Comparison of ENCODE assay signal across 1 cellular context in genomic region chr5:142324871-142325676, GRCh38.
TF ChIP-seq lines count a peak whose summit lies in the region.

Gene SPRY4 (minus strand): TSS chr5:142325021. CDS start chr5:142315108, 9,913 bp downstream.

TF ChIP-seq in HepG2, 621 proteins besides CTCF, POLR2A, EP300 and RAD21 (continued from another document and continues in another):
- TF ChIP-seq ATF4 (CRISPR knock-in tag; IDR thresholded peaks at IDR 0.05): peak in 1 of 2 experiments; percentile 84; a peak in 2 of 4 replicates
- TF ChIP-seq PCBP2 (optimal IDR thresholded peaks at IDR 0.05; ENCODE audit: low read depth, low read length, poor library complexity, severe bottlenecking): no peak
- no peak for TF ChIP-seq ZNF788 (CRISPR knock-in tag; IDR thresholded peaks at IDR 0.05; ENCODE audit: borderline replicate concordance)
- no peak for TF ChIP-seq CBX2 (IDR thresholded peaks at IDR 0.05; ENCODE audit: low read depth, low read length)
- no peak for TF ChIP-seq CBX2 (CRISPR knock-in tag; IDR thresholded peaks at IDR 0.05; ENCODE audit: low read depth)
- no peak for TF ChIP-seq ONECUT2 (CRISPR knock-in tag; IDR thresholded peaks at IDR 0.05)
- 0 out of 2 replicates have a peak, but pooled peaks have one; percentile 47 for TF ChIP-seq IRX3 (CRISPR knock-in tag; IDR thresholded peaks at IDR 0.05; ENCODE audit: borderline replicate concordance, low read depth)
- peak; percentile 79; the same call in 1 of the 2 replicates for TF ChIP-seq ARID4A (CRISPR knock-in tag; IDR thresholded peaks at IDR 0.05; ENCODE audit: borderline replicate concordance)
- TF ChIP-seq NFE2 (CRISPR knock-in tag; IDR thresholded peaks at IDR 0.05): no peak
- no peak; the same call in 1 of the 2 replicates for TF ChIP-seq MXD1 (CRISPR knock-in tag; IDR thresholded peaks at IDR 0.05)
- TF ChIP-seq CEBPZ (IDR thresholded peaks at IDR 0.05; ENCODE audit: low read length): no peak
- TF ChIP-seq CBX5 (CRISPR knock-in tag; IDR thresholded peaks at IDR 0.05; ENCODE audit: borderline replicate concordance): no peak; the same call in 1 of the 2 replicates
- no peak; the same call in 1 of the 2 replicates for TF ChIP-seq ZBTB43 (CRISPR knock-in tag; conservative IDR thresholded peaks at IDR 0.05)
- TF ChIP-seq ZNF414 (CRISPR knock-in tag; IDR thresholded peaks at IDR 0.05): no peak
- TF ChIP-seq AFF4 (CRISPR knock-in tag; IDR thresholded peaks at IDR 0.05): no peak
- 0 out of 2 replicates have a peak, but pooled peaks have one; percentile 9 for TF ChIP-seq ZBTB10 (CRISPR knock-in tag; IDR thresholded peaks at IDR 0.05; ENCODE audit: borderline replicate concordance)
- TF ChIP-seq ZNF430 (CRISPR knock-in tag; IDR thresholded peaks at IDR 0.05): 0 out of 2 replicates have a peak, but pooled peaks have one; percentile 61
- no peak for TF ChIP-seq SP2 (CRISPR knock-in tag; IDR thresholded peaks at IDR 0.05)
- no peak for TF ChIP-seq ZBTB40 (IDR thresholded peaks at IDR 0.05)
- TF ChIP-seq ZBTB40 (CRISPR knock-in tag; IDR thresholded peaks at IDR 0.05): peak; percentile 46
- TF ChIP-seq WIZ (CRISPR knock-in tag; IDR thresholded peaks at IDR 0.05): 0 out of 2 replicates have a peak, but pooled peaks have one; percentile 31
